Comparison of ENCODE assay signal across 29 cellular contexts in the genomic region with DNA sequence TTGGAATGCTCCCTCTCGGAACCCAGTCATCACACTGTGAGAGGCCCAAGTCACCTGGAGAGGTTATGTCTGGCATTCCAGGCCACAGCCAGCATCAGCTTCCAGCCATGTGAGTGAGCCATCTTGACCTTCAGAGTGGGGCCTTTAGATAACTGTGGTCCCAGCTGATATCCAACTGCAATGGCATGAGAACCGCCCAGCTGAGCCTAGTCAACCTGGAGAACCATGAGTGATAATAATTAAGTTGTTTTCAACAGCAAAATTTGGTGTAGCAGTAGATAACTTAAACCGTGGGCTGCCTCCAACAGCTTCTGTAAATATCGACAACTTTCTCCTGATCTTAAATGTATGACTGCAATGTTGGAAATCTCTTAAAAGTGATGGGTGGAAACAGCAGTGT. TPM values are rescaled to one million over a fixed set of nuclear protein-coding genes. Genes with fewer than 3 reads are reported as not detected.
DNase-seq lines count a peak whose midpoint lies in the region; ATAC-seq, FAIRE-seq and TF ChIP-seq lines count a peak whose summit lies in the region.
"Had no signal": no experiment of that assay in that cellular context is flagged by ENCODE, and none has a peak within 500 bp of the region (broad histone marks: within the 10 kb centered on the region; RNA-seq: fewer than 3 reads in every experiment).

No MANE protein-coding gene starts in this region.

- no peaks in the 10 kb centered on the region for H3K9me3 ChIP-seq in HepG2 (ENCODE audit: low read length)
- no peaks in the 10 kb centered on the region for H3K9me3 ChIP-seq in right lobe of liver
- H3K9me3 ChIP-seq in HEK293 (ENCODE audit: control insufficient read depth, insufficient read depth, low read depth, low read length), result no peaks in the 10 kb centered on the region; the same call in 1 of the 2 replicates
- peaks cover 11% of the 10 kb centered on the region for H3K9me3 ChIP-seq in psoas muscle
- H3K9me3 ChIP-seq: BE2C had no signal

- intact Hi-C loops in HepG2 (cut with micrococcal nuclease; ENCODE audit: unreplicated experiment), result no loop called here
- intact Hi-C loops in right lobe of liver (cut with DNase I), result no loop called here
- intact Hi-C loops in psoas muscle (cut with DNase I), result no loop called here

- H3K27me3 ChIP-seq in HepG2 (ENCODE audit: control insufficient read depth in 1 of 2, insufficient read depth in 2 of 2, low read length in 2 of 2), result no peaks in the 10 kb centered on the region; a peak in 1 of 5 replicates
- H3K27me3 ChIP-seq in right lobe of liver, result no peaks in the 10 kb centered on the region
- H3K27me3 ChIP-seq in psoas muscle (ENCODE audit: insufficient read depth in 3 of 3, low read length in 2 of 3), result no peaks in the 10 kb centered on the region
- H3K27me3 ChIP-seq: BLaER1 had no signal

- WGBS in HepG2 (ENCODE audit: low lambda C conversion rate), result 19% methylated on average over 3 of the region's 4 CpGs
- 76% methylated on average over 3 of the region's 4 CpGs for WGBS in right lobe of liver (ENCODE audit: insufficient coverage, low coverage, low lambda C conversion rate, missing lambda C conversion rate)
- 82 to 89% (median 87%) methylated on average over 4 of the region's 4 CpGs for WGBS in psoas muscle, 3 donors

- ATAC-seq in HepG2 (no peak), right lobe of liver (no peak), psoas muscle (no peak), HG02759 (IDR thresholded peaks at IDR 0.05; ENCODE audit: unreplicated experiment) (no peak)

- H3K4me1 ChIP-seq in HepG2 (ENCODE audit: insufficient read depth, low read length) (no peaks in the 10 kb centered on the region), right lobe of liver (no peaks in the 10 kb centered on the region), HEK293 (ENCODE audit: control insufficient read depth, insufficient read depth, low read length) (peaks cover 11% of the 10 kb centered on the region), psoas muscle (peaks cover 19% of the 10 kb centered on the region)
- H3K4me1 ChIP-seq: BE2C, BLaER1 had no signal

- no peak for TF ChIP-seq RAD21 in HepG2 (CRISPR knock-in tag; IDR thresholded peaks at IDR 0.05)

- no peak overlapping the region for H3K4me2 ChIP-seq in HepG2 (ENCODE audit: low read depth, low read length)
- H3K4me2 ChIP-seq: BLaER1 had no signal

- H2AFZ ChIP-seq in HepG2 (ENCODE audit: low read length), result no peak overlapping the region

- TF ChIP-seq CTCF in HepG2 (CRISPR knock-in tag; IDR thresholded peaks at IDR 0.05) (no peak), right lobe of liver (IDR thresholded peaks at IDR 0.05) (no peak), HEK293 (tag by site-specific recombination; IDR thresholded peaks at IDR 0.05) (no peak), psoas muscle (IDR thresholded peaks at IDR 0.05) (no peak)

- CTCF ChIA-PET in HepG2 (lab: Yijun Ruan, JAX; ENCODE audit: low intra/inter-chr PET ratio, low total read pairs) (no interaction called here), HEK293 (lab: Yijun Ruan, JAX) (interaction anchor here (0.8 to 10.4 kb wide), 4 partner anchors 18 to 41 kb away, joined by 3 to 109 read pairs (median 6); no protein-coding TSS in a partner anchor)

- DNase-seq in HepG2 (ENCODE audit: low spot score), result no peak
- DNase-seq in right lobe of liver, result no peak
- no peak for DNase-seq in psoas muscle
- no peak for DNase-seq in EL
- DNase-seq: ACHN; BE2C; C1 segment of cervical spinal cord; CD4-positive, alpha-beta memory T cell; CD4-positive, CD25-positive, alpha-beta regulatory T cell; CD8-positive, alpha-beta memory T cell; COR-L47; DMS 273 treated with DMSO at 0.1 percent for 48 hours; DMS153; DMS53; DMS79; DND-41; GF-D8 had no signal

- H3K9ac ChIP-seq in HepG2 (ENCODE audit: insufficient read depth, low read depth, low read length), result no peak overlapping the region
- H3K9ac ChIP-seq: BLaER1 had no signal

- no peak for FAIRE-seq in HepG2 (lab: Jason Lieb, UNC)
- FAIRE-seq: G401.6, GM12891, GM19239 had no signal

- H3K27ac ChIP-seq in HepG2 (ENCODE audit: extremely low read length, insufficient read depth, low read length), result no peak overlapping the region
- no peak overlapping the region for H3K27ac ChIP-seq in right lobe of liver
- H3K27ac ChIP-seq in HEK293 (ENCODE audit: extremely low read depth, low read depth, low read length), result no peak overlapping the region
- H3K27ac ChIP-seq in psoas muscle, result peak overlapping the region; percentile 5
- H3K27ac ChIP-seq: 22Rv1, BLaER1 had no signal

- in situ Hi-C loops in HepG2 (cut with HindIII; ENCODE audit: extremely low pct_ligation_motif_present, low pct_unique_long_range_greater_than_20kb), result no loop called here

- POLR2A ChIA-PET in HepG2 (lab: Yijun Ruan, JAX), result no interaction called here
- POLR2A ChIA-PET in HEK293 (lab: Yijun Ruan, JAX), result interaction anchor here (1.1 to 1.3 kb wide), 2 partner anchors 15 to 37 kb away, joined by 3 to 4 read pairs; a partner anchor contains a TSS

- BruUV-seq in HepG2 (replicated peaks; lab: Mats Ljungman, UMichigan), result no TSS peak

- H4K20me1 ChIP-seq in HepG2 (ENCODE audit: insufficient read depth, low read length), result no peaks in the 10 kb centered on the region
- H4K20me1 ChIP-seq: BLaER1 had no signal

- no peak for TF ChIP-seq EP300 in HepG2 (IDR thresholded peaks at IDR 0.05; ENCODE audit: low read depth in 2 of 2, low read length in 2 of 2)
- TF ChIP-seq EP300 in HepG2 (CRISPR knock-in tag; IDR thresholded peaks at IDR 0.05; ENCODE audit: borderline replicate concordance), result no peak

- TF ChIP-seq POLR2A in HepG2 (IDR thresholded peaks at IDR 0.05; ENCODE audit: insufficient read depth in 1 of 2, low read depth in 2 of 2, low read length in 2 of 2) (no peak), right lobe of liver (IDR thresholded peaks at IDR 0.05) (no peak)

- no peaks in the 10 kb centered on the region for H3K79me2 ChIP-seq in HepG2 (ENCODE audit: insufficient read depth, low read length)

- H3K36me3 ChIP-seq in HepG2 (replicated peaks in 1 of 2; ENCODE audit: control insufficient read depth in 1 of 2, insufficient read depth in 2 of 2, low read length in 2 of 2) (no peaks in the 10 kb centered on the region), right lobe of liver (no peaks in the 10 kb centered on the region), HEK293 (ENCODE audit: control insufficient read depth in 2 of 2, insufficient read depth in 1 of 2, low read length in 2 of 2) (peaks cover 0 to 9% of the 10 kb centered on the region in 2 experiments; a peak in 1 of 3 replicates), psoas muscle (ENCODE audit: insufficient read depth in 1 of 2, low read depth in 1 of 2) (no peaks in the 10 kb centered on the region)
- H3K36me3 ChIP-seq: BE2C, BLaER1 had no signal

- H3K4me3 ChIP-seq in HepG2 (replicated peaks in 1 of 3; ENCODE audit: insufficient read depth in 1 of 3, low read depth in 2 of 3, low read length in 3 of 3) (no peak overlapping the region), right lobe of liver (no peak overlapping the region), HEK293 (ENCODE audit: low read depth, low read length) (no peak overlapping the region), psoas muscle (no peak overlapping the region)
- H3K4me3 ChIP-seq: BLaER1 had no signal

RNA-seq across cellular contexts. Expression of a gene that starts 24.6 kb away (rescaled TPM):
- total RNA-seq in HepG2 (2016; rRNA removed; fragmentation: Illumina TruSeq; extraction: Trizol), result 0.45 and 0.82 TPM in 2 replicates
- total RNA-seq in HepG2 (2016; cell fraction: cytosol; rRNA removed; fragmentation: Illumina TruSeq; extraction: Trizol; ENCODE audit: low read depth), result 1.2 and 1.7 TPM in 2 replicates
- total RNA-seq in HepG2 (2016; cell fraction: insoluble cytoplasmic fraction; rRNA removed; fragmentation: Illumina TruSeq; extraction: Trizol), result 0.39 and 1.3 TPM in 2 replicates
- 1.00 and 1.1 TPM in 2 replicates for total RNA-seq in HepG2 (2016; cell fraction: membrane; rRNA removed; fragmentation: Illumina TruSeq; extraction: Trizol)
- total RNA-seq in HepG2 (2016; cell fraction: nucleus; rRNA removed; fragmentation: Illumina TruSeq; extraction: Trizol), result 1.3 and 1.5 TPM in 2 replicates
- polyA plus RNA-seq in HepG2 (2011; rRNA removed), result 1.1 and 1.3 TPM in 2 replicates
- 0.50 and 0.64 TPM in 2 replicates for polyA plus RNA-seq in HepG2 (2011; cell fraction: cytosol; rRNA removed)
- 5.0 and 6.5 TPM in 2 replicates for polyA plus RNA-seq in HepG2 (2011; cell fraction: nucleus; rRNA removed)
- 2.0 and 2.5 TPM in 2 replicates for polyA plus RNA-seq in HepG2 (2012)
- 1.7 and 1.9 TPM in 2 replicates for polyA plus RNA-seq in HepG2 (2016; cell fraction: cytosol; fragmentation: Illumina TruSeq; extraction: Trizol; ENCODE audit: low read depth)
- 0.58 and 0.68 TPM in 2 replicates for polyA plus RNA-seq in HepG2 (2016; cell fraction: insoluble cytoplasmic fraction; fragmentation: Illumina TruSeq; extraction: Trizol; ENCODE audit: low read depth)
- 1.8 and 2.4 TPM in 2 replicates for polyA plus RNA-seq in HepG2 (2016; cell fraction: membrane; fragmentation: Illumina TruSeq; extraction: Trizol; ENCODE audit: low read depth)
- 4.3 and 5.9 TPM in 2 replicates for polyA plus RNA-seq in HepG2 (2016; cell fraction: nucleus; fragmentation: Illumina TruSeq; extraction: Trizol; ENCODE audit: insufficient read depth, low read depth)
- polyA minus RNA-seq in HepG2 (2011; rRNA and poly(A)+ RNA removed; ENCODE audit: low replicate concordance), result 1.2 and 13.7 TPM in 2 replicates
- polyA minus RNA-seq in HepG2 (2011; cell fraction: cytosol; rRNA and poly(A)+ RNA removed), result not detected in 2 replicates
- polyA minus RNA-seq in HepG2 (2011; cell fraction: nucleus; rRNA and poly(A)+ RNA removed), result 1.3 and 2.7 TPM in 2 replicates
- total RNA-seq in right lobe of liver, result 1 to 10 TPM; 2.5 to 6.3 (median 4.4) TPM
- total RNA-seq in psoas muscle, result 100 to 1,000 TPM in 2 of 4 donors, 10 to 100 TPM in 2; 64.5 to 157 (median 109) TPM
- 10 to 100 TPM; 11.1 to 46.4 (median 35.3) TPM for polyA plus RNA-seq in psoas muscle

RNA-seq across cellular contexts. Expression of a gene that starts 30.7 kb away (rescaled TPM):
- total RNA-seq in HepG2 (2016; rRNA removed; fragmentation: Illumina TruSeq; extraction: Trizol) (not detected in 2 replicates), right lobe of liver (not detected), psoas muscle (not detected)
- not detected in 2 replicates for total RNA-seq in HepG2 (2016; cell fraction: cytosol; rRNA removed; fragmentation: Illumina TruSeq; extraction: Trizol; ENCODE audit: low read depth)
- total RNA-seq in HepG2 (2016; cell fraction: insoluble cytoplasmic fraction; rRNA removed; fragmentation: Illumina TruSeq; extraction: Trizol), result not detected in 2 replicates
- total RNA-seq in HepG2 (2016; cell fraction: membrane; rRNA removed; fragmentation: Illumina TruSeq; extraction: Trizol), result not detected in 2 replicates
- total RNA-seq in HepG2 (2016; cell fraction: nucleus; rRNA removed; fragmentation: Illumina TruSeq; extraction: Trizol), result not detected in 2 replicates
- polyA plus RNA-seq in HepG2 (2011; rRNA removed) (not detected in 2 replicates), psoas muscle (not detected)
- polyA plus RNA-seq in HepG2 (2011; cell fraction: cytosol; rRNA removed), result not detected in 2 replicates
- polyA plus RNA-seq in HepG2 (2011; cell fraction: nucleus; rRNA removed), result not detected in 2 replicates
- polyA plus RNA-seq in HepG2 (2012), result not detected in 2 replicates
- polyA plus RNA-seq in HepG2 (2016; cell fraction: cytosol; fragmentation: Illumina TruSeq; extraction: Trizol; ENCODE audit: low read depth), result not detected in 2 replicates
- polyA plus RNA-seq in HepG2 (2016; cell fraction: insoluble cytoplasmic fraction; fragmentation: Illumina TruSeq; extraction: Trizol; ENCODE audit: low read depth), result not detected in 2 replicates
- polyA plus RNA-seq in HepG2 (2016; cell fraction: membrane; fragmentation: Illumina TruSeq; extraction: Trizol; ENCODE audit: low read depth), result not detected in 2 replicates
- polyA plus RNA-seq in HepG2 (2016; cell fraction: nucleus; fragmentation: Illumina TruSeq; extraction: Trizol; ENCODE audit: insufficient read depth, low read depth), result not detected in 2 replicates
- not detected in 2 replicates for polyA minus RNA-seq in HepG2 (2011; rRNA and poly(A)+ RNA removed; ENCODE audit: low replicate concordance)
- polyA minus RNA-seq in HepG2 (2011; cell fraction: cytosol; rRNA and poly(A)+ RNA removed), result not detected in 2 replicates
- polyA minus RNA-seq in HepG2 (2011; cell fraction: nucleus; rRNA and poly(A)+ RNA removed), result not detected in 2 replicates
- total RNA-seq: A172; A673; CD4-positive, alpha-beta memory T cell; CD4-positive, CD25-positive, alpha-beta regulatory T cell; CD8-positive, alpha-beta memory T cell; Daoy had no signal
- polyA plus RNA-seq: AG04450; CD14-positive monocyte; CD4-positive, alpha-beta memory T cell; CD4-positive, CD25-positive, alpha-beta regulatory T cell; CD8-positive, alpha-beta memory T cell had no signal

RNA-seq across cellular contexts. Expression of a gene that starts 36.8 kb away (rescaled TPM):
- total RNA-seq in HepG2 (2016; rRNA removed; fragmentation: Illumina TruSeq; extraction: Trizol) (153 and 235 TPM in 2 replicates), right lobe of liver (10 to 100 TPM; 46.1 to 76.2 (median 51.4) TPM), psoas muscle (100 to 1,000 TPM in 3 of 4 donors, 10 to 100 TPM in 1; 70.3 to 150 (median 114) TPM)
- total RNA-seq in HepG2 (2016; cell fraction: cytosol; rRNA removed; fragmentation: Illumina TruSeq; extraction: Trizol; ENCODE audit: low read depth), result 97.6 and 118 TPM in 2 replicates
- total RNA-seq in HepG2 (2016; cell fraction: insoluble cytoplasmic fraction; rRNA removed; fragmentation: Illumina TruSeq; extraction: Trizol), result 156 and 237 TPM in 2 replicates
- total RNA-seq in HepG2 (2016; cell fraction: membrane; rRNA removed; fragmentation: Illumina TruSeq; extraction: Trizol), result 195 and 220 TPM in 2 replicates
- total RNA-seq in HepG2 (2016; cell fraction: nucleus; rRNA removed; fragmentation: Illumina TruSeq; extraction: Trizol), result 85.6 and 92.5 TPM in 2 replicates
- polyA plus RNA-seq in HepG2 (2011; rRNA removed) (408 and 468 TPM in 2 replicates), psoas muscle (100 to 1,000 TPM; 142 to 267 (median 162) TPM)
- 399 and 528 TPM in 2 replicates for polyA plus RNA-seq in HepG2 (2011; cell fraction: cytosol; rRNA removed)
- 142 and 169 TPM in 2 replicates for polyA plus RNA-seq in HepG2 (2011; cell fraction: nucleus; rRNA removed)
- 311 and 349 TPM in 2 replicates for polyA plus RNA-seq in HepG2 (2012)
- 376 and 452 TPM in 2 replicates for polyA plus RNA-seq in HepG2 (2016; cell fraction: cytosol; fragmentation: Illumina TruSeq; extraction: Trizol; ENCODE audit: low read depth)
- polyA plus RNA-seq in HepG2 (2016; cell fraction: insoluble cytoplasmic fraction; fragmentation: Illumina TruSeq; extraction: Trizol; ENCODE audit: low read depth), result 420 and 553 TPM in 2 replicates
- 376 and 422 TPM in 2 replicates for polyA plus RNA-seq in HepG2 (2016; cell fraction: membrane; fragmentation: Illumina TruSeq; extraction: Trizol; ENCODE audit: low read depth)
- polyA plus RNA-seq in HepG2 (2016; cell fraction: nucleus; fragmentation: Illumina TruSeq; extraction: Trizol; ENCODE audit: insufficient read depth, low read depth), result 243 and 256 TPM in 2 replicates
- polyA minus RNA-seq in HepG2 (2011; rRNA and poly(A)+ RNA removed; ENCODE audit: low replicate concordance), result 543 and 868 TPM in 2 replicates
- 96.2 and 102 TPM in 2 replicates for polyA minus RNA-seq in HepG2 (2011; cell fraction: cytosol; rRNA and poly(A)+ RNA removed)
- 21.2 and 34.9 TPM in 2 replicates for polyA minus RNA-seq in HepG2 (2011; cell fraction: nucleus; rRNA and poly(A)+ RNA removed)

Comparison
In these comparisons a context has a peak if more than half of its experiments do, and no peak if none do; other contexts are left out.
1. RNA of a gene that starts 24.6 kb away (total RNA-seq): 64.5 to 157 TPM in psoas muscle; 2.5 to 6.3 TPM in right lobe of liver and 0.39 to 1.7 TPM in HepG2; every median in the first group is over 4 times any median in the second.